In genomic region chr14:41743140-41743539, GRCh38 we compare ENCODE assay signal across 18 cellular contexts.
DNase-seq lines count a peak whose midpoint lies in the region; ATAC-seq and TF ChIP-seq lines count a peak whose summit lies in the region.
"Had no signal": no experiment of that assay in that cellular context is flagged by ENCODE, and none has a peak within 500 bp of the region (broad histone marks: within the 10 kb centered on the region; RNA-seq: fewer than 3 reads in every experiment).

No MANE protein-coding gene starts in this region.

- H3K4me3 ChIP-seq in CD4-positive, alpha-beta memory T cell (ENCODE audit: low read length in 2 of 2), result no peak overlapping the region
- no peak overlapping the region for H3K4me3 ChIP-seq in OCI-LY1 (ENCODE audit: low read depth, low read length, poor library complexity, severe bottlenecking)
- H3K4me3 ChIP-seq: GM12878, GM23248, HAP-1 had no signal

- peaks cover 0 to 4% of the 10 kb centered on the region in 2 donors for H3K36me3 Mint-ChIP-seq in CD4-positive, alpha-beta memory T cell
- no peaks in the 10 kb centered on the region for H3K36me3 Mint-ChIP-seq in effector memory CD8-positive, alpha-beta T cell (ENCODE audit: insufficient read depth)
- peaks cover 4% of the 10 kb centered on the region for H3K36me3 Mint-ChIP-seq in T-helper 17 cell (ENCODE audit: low read depth)

- no peaks in the 10 kb centered on the region for H3K36me3 ChIP-seq in CD4-positive, alpha-beta memory T cell (ENCODE audit: insufficient read depth, low read length)
- no peaks in the 10 kb centered on the region for H3K36me3 ChIP-seq in OCI-LY1 (ENCODE audit: insufficient read depth, low read length)
- H3K36me3 ChIP-seq: HAP-1 had no signal

- H3K4me1 Mint-ChIP-seq in CD4-positive, alpha-beta memory T cell, result peaks cover 10 to 19% (median 12%) of the 10 kb centered on the region in 4 donors
- peaks cover 6 to 12% of the 10 kb centered on the region in 2 donors for H3K4me1 Mint-ChIP-seq in effector memory CD8-positive, alpha-beta T cell (ENCODE audit: low read depth in 2 of 2)
- peaks cover 8% of the 10 kb centered on the region for H3K4me1 Mint-ChIP-seq in T-helper 17 cell

- ATAC-seq in GM18868 (IDR thresholded peaks at IDR 0.05; ENCODE audit: unreplicated experiment) (peak; percentile 69), T-helper 17 cell (no peak), GM18505 (IDR thresholded peaks at IDR 0.05; ENCODE audit: unreplicated experiment) (no peak)
- peak; percentile 50 for ATAC-seq in effector memory CD8-positive, alpha-beta T cell (replicated peaks)
- no peak for ATAC-seq in activated CD4-positive, CD25-positive, alpha-beta regulatory T cell treated with anti-CD3 and anti-CD28 coated beads, Interleukin-2, amount 50 U/mL, for 24 hours
- ATAC-seq: GM12878 had no signal

- H4K20me1 ChIP-seq in OCI-LY1 (ENCODE audit: insufficient read depth, low read length), result no peaks in the 10 kb centered on the region

- intact Hi-C loops in CD4-positive, alpha-beta memory T cell (cut with micrococcal nuclease), result no loop called here

- no peak overlapping the region for H3K9ac ChIP-seq in OCI-LY1 (ENCODE audit: low read length)
- H3K9ac ChIP-seq: GM23248 had no signal

- no peaks in the 10 kb centered on the region for H3K27me3 Mint-ChIP-seq in CD4-positive, alpha-beta memory T cell
- H3K27me3 Mint-ChIP-seq in effector memory CD8-positive, alpha-beta T cell, result no peaks in the 10 kb centered on the region
- no peaks in the 10 kb centered on the region for H3K27me3 Mint-ChIP-seq in T-helper 17 cell
- H3K27me3 Mint-ChIP-seq: CD4-positive, alpha-beta T cell had no signal

- no peak overlapping the region for H3K4me2 ChIP-seq in OCI-LY1 (ENCODE audit: low read length)

- peak overlapping the region; percentile 61; the same call in 1 of the 2 replicates for H2AFZ ChIP-seq in OCI-LY1 (ENCODE audit: low read length)
- H2AFZ ChIP-seq: GM23248 had no signal

- H3K4me1 ChIP-seq in CD4-positive, alpha-beta memory T cell (ENCODE audit: insufficient read depth, low read length), result no peaks in the 10 kb centered on the region
- no peaks in the 10 kb centered on the region for H3K4me1 ChIP-seq in OCI-LY1 (ENCODE audit: insufficient read depth, low read length, severe bottlenecking)
- H3K4me1 ChIP-seq: HAP-1 had no signal

- no peak overlapping the region for H3K27ac Mint-ChIP-seq in CD4-positive, alpha-beta memory T cell
- H3K27ac Mint-ChIP-seq in effector memory CD8-positive, alpha-beta T cell, result no peak overlapping the region
- no peak overlapping the region for H3K27ac Mint-ChIP-seq in T-helper 17 cell
- H3K27ac Mint-ChIP-seq: CD4-positive, alpha-beta T cell had no signal

- no peak overlapping the region for H3K27ac ChIP-seq in CD4-positive, alpha-beta memory T cell (ENCODE audit: low read depth, low read length)
- H3K27ac ChIP-seq in OCI-LY1 (ENCODE audit: low read depth, low read length, poor library complexity, severe bottlenecking), result no peak overlapping the region
- H3K27ac ChIP-seq: C4-2B, GM23248 had no signal

- H3K79me2 ChIP-seq in OCI-LY1 (ENCODE audit: insufficient read depth, low read length), result no peaks in the 10 kb centered on the region

- peak overlapping the region in 6 of 8 donors; percentile 2 to 66 (median 33) for H3K4me3 Mint-ChIP-seq in CD4-positive, alpha-beta memory T cell
- H3K4me3 Mint-ChIP-seq in effector memory CD8-positive, alpha-beta T cell, result peak overlapping the region; percentile 7 to 31
- H3K4me3 Mint-ChIP-seq in T-helper 17 cell, result no peak overlapping the region
- H3K4me3 Mint-ChIP-seq: CD4-positive, alpha-beta T cell had no signal

- DNase-seq in CD4-positive, alpha-beta memory T cell, result no peak
- no peak for DNase-seq in effector memory CD8-positive, alpha-beta T cell
- no peak for DNase-seq in T-helper 17 cell
- DNase-seq: AML-193; CD4-positive, alpha-beta T cell; COR-L47; DMS 273 treated with DMSO at 0.1 percent for 48 hours; DMS53; DND-41; EL; GM23248 had no signal

- no peaks in the 10 kb centered on the region for H3K9me2 ChIP-seq in OCI-LY1 (ENCODE audit: low read depth, low read length)

- peaks cover under 1 to 6% (median 3%) of the 10 kb centered on the region in 8 donors for H3K9me3 Mint-ChIP-seq in CD4-positive, alpha-beta memory T cell
- H3K9me3 Mint-ChIP-seq in effector memory CD8-positive, alpha-beta T cell, result no peaks in the 10 kb centered on the region

- no peaks in the 10 kb centered on the region for H3K9me3 ChIP-seq in CD4-positive, alpha-beta memory T cell (ENCODE audit: control insufficient read depth in 1 of 2, low read length in 2 of 2)
- H3K9me3 ChIP-seq in OCI-LY1 (ENCODE audit: low read length) (no peaks in the 10 kb centered on the region), T-helper 17 cell (ENCODE audit: control insufficient read depth, low read length, poor library complexity, severe bottlenecking) (no peaks in the 10 kb centered on the region)
- H3K9me3 ChIP-seq: HAP-1 had no signal

- no peak for TF ChIP-seq CTCF in OCI-LY1 (IDR thresholded peaks at IDR 0.05; ENCODE audit: low read length)

- H3K27me3 ChIP-seq in CD4-positive, alpha-beta memory T cell (ENCODE audit: insufficient read depth, low read length), result no peaks in the 10 kb centered on the region
- no peaks in the 10 kb centered on the region for H3K27me3 ChIP-seq in OCI-LY1 (ENCODE audit: insufficient read depth, low read length)

- CTCF ChIA-PET in CD4-positive, alpha-beta memory T cell (lab: Charles Lee; ENCODE audit: partially characterized antibody), result no interaction called here

- no peak for TF ChIP-seq POLR2A in GM18505 (IDR thresholded peaks at IDR 0.05; ENCODE audit: borderline replicate concordance, extremely low read depth, insufficient read depth, insufficient read length)

- POLR2A ChIA-PET in CD4-positive, alpha-beta memory T cell (lab: Charles Lee; ENCODE audit: partially characterized antibody), result no interaction called here

- H3F3A ChIP-seq in OCI-LY1 (ENCODE audit: insufficient read depth, low read length), result no peaks in the 10 kb centered on the region

Comparison
In these comparisons a context has a peak if more than half of its experiments do, and no peak if none do; other contexts are left out.
1. ATAC-seq: peak in GM18868 (single experiment) and effector memory CD8-positive, alpha-beta T cell (single experiment); none in activated CD4-positive, CD25-positive, alpha-beta regulatory T cell treated with anti-CD3 and anti-CD28 coated beads, Interleukin-2, amount 50 U/mL, for 24 hours (0 of 2), T-helper 17 cell (single experiment) and GM18505 (single experiment).